ENCODE assay signal across 8 cellular contexts in the genomic region with DNA sequence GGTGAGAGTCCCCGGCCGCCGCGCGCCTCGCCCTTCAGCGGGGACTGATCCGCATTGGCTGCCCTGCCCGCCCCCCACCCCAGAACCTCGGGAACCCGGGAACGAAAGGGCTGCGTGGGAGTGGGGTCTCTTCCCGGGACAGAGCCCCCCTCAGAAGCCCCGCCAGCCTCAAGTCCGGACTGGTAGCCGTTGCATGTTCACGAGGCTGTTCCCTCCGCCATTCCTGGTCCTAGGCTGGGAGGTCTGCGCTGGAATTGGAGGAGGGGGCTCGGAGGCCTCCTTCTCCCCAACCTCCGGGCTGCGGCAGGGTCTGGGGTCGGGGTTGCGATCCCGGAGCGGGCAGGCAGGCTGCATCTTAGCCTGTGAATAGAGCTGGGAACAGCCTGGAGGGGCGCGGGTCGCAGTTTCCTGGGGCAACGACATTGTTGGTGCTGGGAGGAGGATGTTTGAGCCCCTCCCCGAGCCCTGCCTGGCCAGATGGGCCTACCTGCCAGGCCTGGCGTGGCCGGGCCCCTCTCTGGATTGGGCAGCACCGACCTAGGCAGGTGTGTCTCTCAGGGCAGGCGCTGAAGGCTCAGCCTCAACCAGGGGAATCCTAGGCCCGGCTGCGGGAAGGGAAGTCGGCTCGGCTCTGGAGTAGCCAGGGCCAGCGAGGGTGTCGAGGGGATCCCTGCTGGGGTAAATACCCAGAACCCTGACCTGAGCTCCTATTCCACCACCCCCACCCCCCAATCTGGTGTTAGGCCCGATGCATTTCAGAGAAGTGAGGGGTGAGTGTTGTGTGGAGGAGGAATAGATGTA. TPM values are rescaled to one million over a fixed set of nuclear protein-coding genes. Genes with fewer than 3 reads are reported as not detected.
DNase-seq lines count a peak whose midpoint lies in the region; ATAC-seq, FAIRE-seq and TF ChIP-seq lines count a peak whose summit lies in the region.

No MANE protein-coding gene starts in this region.

- DNase-seq in AG04449 (ENCODE audit: low read depth, low spot score) (no peak), bronchial epithelial cell (ENCODE audit: low read depth) (no peak), GM13976 (ENCODE audit: low spot score) (no peak), COLO829 (ENCODE audit: low spot score) (no peak), NOMO-1 treated with dmso at 0.1 percent for 144 hours (lab: John Stamatoyannopoulos, UW; ENCODE audit: unreplicated experiment) (no peak)

- 12 to 16% methylated on average over 19 to 25 of the region's 43 CpGs for WGBS in mesodermal cell (ENCODE audit: insufficient coverage in 2 of 2), 2 experiments

- H3K9me3 ChIP-seq in HUES6 (ENCODE audit: control insufficient read depth, insufficient read depth, low read depth, low read length), result no peaks in the 10 kb centered on the region
- H3K9me3 ChIP-seq in mesodermal cell (ENCODE audit: control insufficient read depth, low read length), result no peaks in the 10 kb centered on the region

- no peak for TF ChIP-seq CTCF in AG04449 (IDR thresholded peaks at IDR 0.05; ENCODE audit: insufficient read depth, low read length, missing control alignments)
- no peak for TF ChIP-seq CTCF in bronchial epithelial cell (IDR thresholded peaks at IDR 0.05; ENCODE audit: insufficient read depth, low read length, severe bottlenecking)
- no peak for TF ChIP-seq CTCF in GM13976 (IDR thresholded peaks at IDR 0.05; ENCODE audit: borderline replicate concordance, control extremely low read depth, extremely low read depth, insufficient read depth, missing control alignments)

- POLR2A ChIA-PET in AG04449 (lab: Yijun Ruan, JAX), result interaction anchor here (1.0 kb wide), 1 partner anchor 26 kb away, joined by 3 read pairs; no protein-coding TSS in a partner anchor

- no peak for ATAC-seq in GM18511 (IDR thresholded peaks at IDR 0.05; ENCODE audit: unreplicated experiment)

- H3K4me3 ChIP-seq in AG04449 (ENCODE audit: low read depth, low read length), result peak overlapping the region; percentile 48
- H3K4me3 ChIP-seq in HUES6 (ENCODE audit: low read depth, low read length), result peak overlapping the region; percentile 80
- peak overlapping the region; percentile 34 for H3K4me3 ChIP-seq in bronchial epithelial cell (ENCODE audit: low read depth, low read length)
- peak overlapping the region; percentile 39 for H3K4me3 ChIP-seq in mesodermal cell (ENCODE audit: extremely low read depth, insufficient read depth, low read length, poor library complexity, severe bottlenecking)

- H3K27ac ChIP-seq in HUES6 (ENCODE audit: low read depth, low read length) (no peak overlapping the region), mesodermal cell (ENCODE audit: low read depth, low read length, severe bottlenecking) (no peak overlapping the region)

- in situ Hi-C loops in GM13976 (cut with MboI; ENCODE audit: low sequenced_read_pairs, unreplicated experiment), result no loop called here

- peak overlapping the region; percentile 50 for H3K9ac ChIP-seq in HUES6 (ENCODE audit: low read length)

- peaks cover 26% of the 10 kb centered on the region for H3K27me3 ChIP-seq in HUES6 (ENCODE audit: control insufficient read depth, insufficient read depth, low read length)
- no peaks in the 10 kb centered on the region for H3K27me3 ChIP-seq in bronchial epithelial cell (ENCODE audit: control insufficient read depth, insufficient read depth, low read length)

- FAIRE-seq in bronchial epithelial cell (lab: Jason Lieb, UNC), result no peak

- H3K4me1 ChIP-seq in HUES6 (ENCODE audit: control insufficient read depth, insufficient read depth, low read length), result peaks cover 4% of the 10 kb centered on the region; the same call in 1 of the 2 replicates
- H3K4me1 ChIP-seq in mesodermal cell (ENCODE audit: control insufficient read depth, insufficient read depth, low read length, poor library complexity, severe bottlenecking), result no peaks in the 10 kb centered on the region

- H3K36me3 ChIP-seq in HUES6 (ENCODE audit: control insufficient read depth, insufficient read depth, low read length) (peaks cover 1% of the 10 kb centered on the region), bronchial epithelial cell (ENCODE audit: control insufficient read depth, insufficient read depth, low read length) (peaks cover under 1% of the 10 kb centered on the region), mesodermal cell (ENCODE audit: control insufficient read depth, insufficient read depth, low read length) (no peaks in the 10 kb centered on the region)

- CTCF ChIA-PET in AG04449 (lab: Yijun Ruan, JAX), result interaction anchor here (5.7 kb wide), 1 partner anchor 13 kb away, joined by 27 read pairs; no protein-coding TSS in a partner anchor

RNA-seq across cellular contexts. Expression of gene MAPK8IP1, which starts 0.7 kb away (rescaled TPM):
- 0.26 and 0.90 TPM in 2 replicates for total RNA-seq in bronchial epithelial cell
- polyA plus RNA-seq in mesodermal cell (2013, experiment 1 of 2), result 10.2 TPM
- 7.8 TPM for polyA plus RNA-seq in mesodermal cell (2013, experiment 2 of 2)

RNA-seq across cellular contexts. Expression of gene FREY1, which starts 20.9 kb away (rescaled TPM):
- 0.51 and 1.3 TPM in 2 replicates for total RNA-seq in bronchial epithelial cell
- polyA plus RNA-seq in mesodermal cell (2013, experiment 1 of 2), result 0.41 TPM
- polyA plus RNA-seq in mesodermal cell (2013, experiment 2 of 2), result not detected

RNA-seq across cellular contexts. Expression of gene PEX16, which starts 31.6 kb away (rescaled TPM):
- total RNA-seq in bronchial epithelial cell, result 47.1 and 59.0 TPM in 2 replicates
- 19.5 TPM for polyA plus RNA-seq in mesodermal cell (2013, experiment 1 of 2)
- 15.4 TPM for polyA plus RNA-seq in mesodermal cell (2013, experiment 2 of 2)

RNA-seq across cellular contexts. Expression of gene LARGE2, which starts 36.3 kb away (rescaled TPM):
- 2.9 and 4.5 TPM in 2 replicates for total RNA-seq in bronchial epithelial cell
- polyA plus RNA-seq in mesodermal cell (2013, experiment 1 of 2), result 0.22 TPM
- 0.46 TPM for polyA plus RNA-seq in mesodermal cell (2013, experiment 2 of 2)

RNA-seq across cellular contexts. Expression of gene CRY2, which starts 38.8 kb away (rescaled TPM):
- 10.8 and 15.5 TPM in 2 replicates for total RNA-seq in bronchial epithelial cell
- polyA plus RNA-seq in mesodermal cell (2013, experiment 1 of 2), result 11.6 TPM
- polyA plus RNA-seq in mesodermal cell (2013, experiment 2 of 2), result 10.0 TPM
